In the genomic region with DNA sequence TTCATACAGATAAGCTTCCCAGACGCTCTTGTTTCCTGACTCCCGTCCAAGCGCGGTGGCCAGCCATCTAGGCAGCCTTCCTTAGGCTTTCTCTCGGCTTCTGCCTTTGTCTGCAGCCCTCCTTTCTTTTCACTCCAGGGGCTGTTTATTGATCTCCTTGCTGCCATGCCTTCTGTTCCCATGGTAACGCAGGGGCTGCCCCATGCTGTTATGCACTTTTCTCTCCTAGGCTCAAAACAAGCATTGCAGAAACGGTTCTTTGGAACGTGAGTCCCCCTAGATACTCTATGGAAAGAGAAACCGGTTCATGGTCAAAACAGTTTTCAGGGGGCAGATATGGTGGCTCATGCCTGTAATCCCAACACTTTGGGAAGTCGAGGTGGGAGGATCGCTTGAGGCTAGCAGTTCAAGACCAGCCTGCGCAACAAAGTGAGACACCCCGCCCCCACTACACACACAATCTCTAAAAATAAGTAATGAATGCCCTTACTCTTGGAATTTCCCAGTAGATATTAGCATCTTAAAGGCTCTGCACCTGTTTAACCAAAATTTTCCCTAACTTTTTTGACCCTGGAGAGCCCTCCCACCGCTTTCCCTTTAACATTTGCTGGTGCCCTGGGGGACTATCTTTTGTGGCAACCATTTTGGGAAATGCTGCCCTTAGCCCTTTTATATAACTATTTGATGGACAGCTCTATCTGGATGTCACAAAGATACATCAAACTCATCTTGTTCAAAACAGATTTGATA, we compare ENCODE assay signal across 1 cellular context.
TF ChIP-seq lines count a peak whose summit lies in the region.

No MANE protein-coding gene starts in this region.

TF ChIP-seq in WTC11, 78 proteins besides CTCF, POLR2A, EP300 and RAD21 (continued from another document):
- TF ChIP-seq, protein P1, sequence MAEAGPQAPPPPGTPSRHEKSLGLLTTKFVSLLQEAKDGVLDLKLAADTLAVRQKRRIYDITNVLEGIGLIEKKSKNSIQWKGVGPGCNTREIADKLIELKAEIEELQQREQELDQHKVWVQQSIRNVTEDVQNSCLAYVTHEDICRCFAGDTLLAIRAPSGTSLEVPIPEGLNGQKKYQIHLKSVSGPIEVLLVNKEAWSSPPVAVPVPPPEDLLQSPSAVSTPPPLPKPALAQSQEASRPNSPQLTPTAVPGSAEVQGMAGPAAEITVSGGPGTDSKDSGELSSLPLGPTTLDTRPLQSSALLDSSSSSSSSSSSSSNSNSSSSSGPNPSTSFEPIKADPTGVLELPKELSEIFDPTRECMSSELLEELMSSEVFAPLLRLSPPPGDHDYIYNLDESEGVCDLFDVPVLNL (CRISPR knock-in tag; IDR thresholded peaks at IDR 0.05; ENCODE audit: borderline replicate concordance, low read depth), result no peak
- TF ChIP-seq ZBTB21 (CRISPR knock-in tag; IDR thresholded peaks at IDR 0.05; ENCODE audit: borderline replicate concordance), result no peak
- no peak for TF ChIP-seq SP1 (CRISPR knock-in tag; conservative IDR thresholded peaks at IDR 0.05)
- no peak for TF ChIP-seq GABPB1 (CRISPR knock-in tag; IDR thresholded peaks at IDR 0.05)
- TF ChIP-seq, protein P2, sequence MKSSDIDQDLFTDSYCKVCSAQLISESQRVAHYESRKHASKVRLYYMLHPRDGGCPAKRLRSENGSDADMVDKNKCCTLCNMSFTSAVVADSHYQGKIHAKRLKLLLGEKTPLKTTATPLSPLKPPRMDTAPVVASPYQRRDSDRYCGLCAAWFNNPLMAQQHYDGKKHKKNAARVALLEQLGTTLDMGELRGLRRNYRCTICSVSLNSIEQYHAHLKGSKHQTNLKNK (CRISPR knock-in tag; IDR thresholded peaks at IDR 0.05), result no peak
- TF ChIP-seq, protein P3, sequence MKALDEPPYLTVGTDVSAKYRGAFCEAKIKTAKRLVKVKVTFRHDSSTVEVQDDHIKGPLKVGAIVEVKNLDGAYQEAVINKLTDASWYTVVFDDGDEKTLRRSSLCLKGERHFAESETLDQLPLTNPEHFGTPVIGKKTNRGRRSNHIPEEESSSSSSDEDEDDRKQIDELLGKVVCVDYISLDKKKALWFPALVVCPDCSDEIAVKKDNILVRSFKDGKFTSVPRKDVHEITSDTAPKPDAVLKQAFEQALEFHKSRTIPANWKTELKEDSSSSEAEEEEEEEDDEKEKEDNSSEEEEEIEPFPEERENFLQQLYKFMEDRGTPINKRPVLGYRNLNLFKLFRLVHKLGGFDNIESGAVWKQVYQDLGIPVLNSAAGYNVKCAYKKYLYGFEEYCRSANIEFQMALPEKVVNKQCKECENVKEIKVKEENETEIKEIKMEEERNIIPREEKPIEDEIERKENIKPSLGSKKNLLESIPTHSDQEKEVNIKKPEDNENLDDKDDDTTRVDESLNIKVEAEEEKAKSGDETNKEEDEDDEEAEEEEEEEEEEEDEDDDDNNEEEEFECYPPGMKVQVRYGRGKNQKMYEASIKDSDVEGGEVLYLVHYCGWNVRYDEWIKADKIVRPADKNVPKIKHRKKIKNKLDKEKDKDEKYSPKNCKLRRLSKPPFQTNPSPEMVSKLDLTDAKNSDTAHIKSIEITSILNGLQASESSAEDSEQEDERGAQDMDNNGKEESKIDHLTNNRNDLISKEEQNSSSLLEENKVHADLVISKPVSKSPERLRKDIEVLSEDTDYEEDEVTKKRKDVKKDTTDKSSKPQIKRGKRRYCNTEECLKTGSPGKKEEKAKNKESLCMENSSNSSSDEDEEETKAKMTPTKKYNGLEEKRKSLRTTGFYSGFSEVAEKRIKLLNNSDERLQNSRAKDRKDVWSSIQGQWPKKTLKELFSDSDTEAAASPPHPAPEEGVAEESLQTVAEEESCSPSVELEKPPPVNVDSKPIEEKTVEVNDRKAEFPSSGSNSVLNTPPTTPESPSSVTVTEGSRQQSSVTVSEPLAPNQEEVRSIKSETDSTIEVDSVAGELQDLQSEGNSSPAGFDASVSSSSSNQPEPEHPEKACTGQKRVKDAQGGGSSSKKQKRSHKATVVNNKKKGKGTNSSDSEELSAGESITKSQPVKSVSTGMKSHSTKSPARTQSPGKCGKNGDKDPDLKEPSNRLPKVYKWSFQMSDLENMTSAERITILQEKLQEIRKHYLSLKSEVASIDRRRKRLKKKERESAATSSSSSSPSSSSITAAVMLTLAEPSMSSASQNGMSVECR (CRISPR knock-in tag; IDR thresholded peaks at IDR 0.05; ENCODE audit: borderline replicate concordance), result no peak
- TF ChIP-seq ZNF396 (CRISPR knock-in tag; IDR thresholded peaks at IDR 0.05; ENCODE audit: borderline replicate concordance), result no peak
- TF ChIP-seq GTF2I (CRISPR knock-in tag; conservative IDR thresholded peaks at IDR 0.05), result no peak
- TF ChIP-seq ZNF671 (CRISPR knock-in tag; IDR thresholded peaks at IDR 0.05), result no peak
- TF ChIP-seq, protein P4, sequence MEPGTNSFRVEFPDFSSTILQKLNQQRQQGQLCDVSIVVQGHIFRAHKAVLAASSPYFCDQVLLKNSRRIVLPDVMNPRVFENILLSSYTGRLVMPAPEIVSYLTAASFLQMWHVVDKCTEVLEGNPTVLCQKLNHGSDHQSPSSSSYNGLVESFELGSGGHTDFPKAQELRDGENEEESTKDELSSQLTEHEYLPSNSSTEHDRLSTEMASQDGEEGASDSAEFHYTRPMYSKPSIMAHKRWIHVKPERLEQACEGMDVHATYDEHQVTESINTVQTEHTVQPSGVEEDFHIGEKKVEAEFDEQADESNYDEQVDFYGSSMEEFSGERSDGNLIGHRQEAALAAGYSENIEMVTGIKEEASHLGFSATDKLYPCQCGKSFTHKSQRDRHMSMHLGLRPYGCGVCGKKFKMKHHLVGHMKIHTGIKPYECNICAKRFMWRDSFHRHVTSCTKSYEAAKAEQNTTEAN (CRISPR knock-in tag; IDR thresholded peaks at IDR 0.05), result no peak
- TF ChIP-seq, protein P5, sequence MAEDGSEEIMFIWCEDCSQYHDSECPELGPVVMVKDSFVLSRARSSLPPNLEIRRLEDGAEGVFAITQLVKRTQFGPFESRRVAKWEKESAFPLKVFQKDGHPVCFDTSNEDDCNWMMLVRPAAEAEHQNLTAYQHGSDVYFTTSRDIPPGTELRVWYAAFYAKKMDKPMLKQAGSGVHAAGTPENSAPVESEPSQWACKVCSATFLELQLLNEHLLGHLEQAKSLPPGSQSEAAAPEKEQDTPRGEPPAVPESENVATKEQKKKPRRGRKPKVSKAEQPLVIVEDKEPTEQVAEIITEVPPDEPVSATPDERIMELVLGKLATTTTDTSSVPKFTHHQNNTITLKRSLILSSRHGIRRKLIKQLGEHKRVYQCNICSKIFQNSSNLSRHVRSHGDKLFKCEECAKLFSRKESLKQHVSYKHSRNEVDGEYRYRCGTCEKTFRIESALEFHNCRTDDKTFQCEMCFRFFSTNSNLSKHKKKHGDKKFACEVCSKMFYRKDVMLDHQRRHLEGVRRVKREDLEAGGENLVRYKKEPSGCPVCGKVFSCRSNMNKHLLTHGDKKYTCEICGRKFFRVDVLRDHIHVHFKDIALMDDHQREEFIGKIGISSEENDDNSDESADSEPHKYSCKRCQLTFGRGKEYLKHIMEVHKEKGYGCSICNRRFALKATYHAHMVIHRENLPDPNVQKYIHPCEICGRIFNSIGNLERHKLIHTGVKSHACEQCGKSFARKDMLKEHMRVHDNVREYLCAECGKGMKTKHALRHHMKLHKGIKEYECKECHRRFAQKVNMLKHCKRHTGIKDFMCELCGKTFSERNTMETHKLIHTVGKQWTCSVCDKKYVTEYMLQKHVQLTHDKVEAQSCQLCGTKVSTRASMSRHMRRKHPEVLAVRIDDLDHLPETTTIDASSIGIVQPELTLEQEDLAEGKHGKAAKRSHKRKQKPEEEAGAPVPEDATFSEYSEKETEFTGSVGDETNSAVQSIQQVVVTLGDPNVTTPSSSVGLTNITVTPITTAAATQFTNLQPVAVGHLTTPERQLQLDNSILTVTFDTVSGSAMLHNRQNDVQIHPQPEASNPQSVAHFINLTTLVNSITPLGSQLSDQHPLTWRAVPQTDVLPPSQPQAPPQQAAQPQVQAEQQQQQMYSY (CRISPR knock-in tag; IDR thresholded peaks at IDR 0.05), result no peak
- no peak for TF ChIP-seq ZNF263 (CRISPR knock-in tag; IDR thresholded peaks at IDR 0.05; ENCODE audit: low read depth)
- TF ChIP-seq PRRX2 (CRISPR knock-in tag; IDR thresholded peaks at IDR 0.05), result no peak
